ENCODE assay signal across 1 cellular context in the genomic region with DNA sequence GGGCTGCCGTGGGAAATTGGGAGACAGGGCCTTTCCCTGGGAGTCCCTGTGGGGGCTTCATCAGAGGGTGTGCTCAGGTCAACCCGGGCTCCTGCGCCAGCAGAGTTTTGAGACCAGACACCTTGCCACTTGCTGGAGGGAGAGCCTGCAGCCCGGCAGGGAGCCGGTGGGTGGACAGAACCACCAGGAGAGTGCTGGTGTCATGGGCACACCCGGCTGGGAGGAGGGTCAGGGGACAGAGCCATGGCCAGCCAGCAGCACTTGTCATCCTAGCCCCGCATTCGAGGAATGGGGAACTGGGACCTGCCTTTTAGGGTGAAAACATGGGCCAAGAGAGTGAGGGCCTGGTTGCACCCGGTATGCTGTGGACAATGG.
TF ChIP-seq lines count a peak whose summit lies in the region.

No MANE protein-coding gene starts in this region.

TF ChIP-seq in endothelial cell of umbilical vein, 7 proteins besides CTCF, POLR2A, EP300 and RAD21:
- TF ChIP-seq FOS (IDR thresholded peaks at IDR 0.05; ENCODE audit: borderline replicate concordance, insufficient read depth, low read length), result no peak
- no peak for TF ChIP-seq MYC (IDR thresholded peaks at IDR 0.05; ENCODE audit: low read depth, low read length)
- TF ChIP-seq POLR2AphosphoS5 (IDR thresholded peaks at IDR 0.05; ENCODE audit: insufficient read depth, low read depth, low read length), result no peak
- no peak for TF ChIP-seq JUN (IDR thresholded peaks at IDR 0.05; ENCODE audit: borderline replicate concordance, insufficient read depth, insufficient read length, low read depth)
- TF ChIP-seq EZH2 (IDR thresholded peaks at IDR 0.05; ENCODE audit: borderline replicate concordance, low read depth, low read length, severe bottlenecking), result no peak
- no peak for TF ChIP-seq GATA2 (IDR thresholded peaks at IDR 0.05; ENCODE audit: insufficient read depth, insufficient read length, low read depth, low read length)
- TF ChIP-seq, protein P1, sequence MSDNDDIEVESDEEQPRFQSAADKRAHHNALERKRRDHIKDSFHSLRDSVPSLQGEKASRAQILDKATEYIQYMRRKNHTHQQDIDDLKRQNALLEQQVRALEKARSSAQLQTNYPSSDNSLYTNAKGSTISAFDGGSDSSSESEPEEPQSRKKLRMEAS (IDR thresholded peaks at IDR 0.05; ENCODE audit: insufficient read depth, insufficient read length), result no peak
TF ChIP-seq in endothelial cell of umbilical vein: peak in this region for 0.
